Comparison of ENCODE assay signal across 18 cellular contexts in genomic region chr20:44051661-44052000, GRCh38.
"Had no signal": no experiment of that assay in that cellular context is flagged by ENCODE, and none has a peak within 500 bp of the region (broad histone marks: within the 10 kb centered on the region; RNA-seq: fewer than 3 reads in every experiment).

No MANE protein-coding gene starts in this region.

- H3K9me3 Mint-ChIP-seq: dendritic cell treated with granulocyte-macrophage colony-stimulating factor and Interleukin-4, amounts not matched to agents 40 ng/mL and 50 ng/mL, for 4 days; mesothelial cell of epicardium; natural killer cell treated with Interleukin-12 subunit alpha and Interleukin-12 subunit beta and Interleukin-15 and Interleukin-18, amount 100 ng/mL, for 72 hours; stimulated activated naive CD8-positive, alpha-beta T cell treated with anti-CD3 and anti-CD28 coated beads, Interleukin-15, amount 100 ng/mL, for 72 hours had no signal

- H3K27me3 ChIP-seq: esophagus squamous epithelium, upper lobe of left lung had no signal

- H3K4me3 Mint-ChIP-seq: activated naive CD8-positive, alpha-beta T cell; dendritic cell treated with granulocyte-macrophage colony-stimulating factor and Interleukin-4, amounts not matched to agents 40 ng/mL and 50 ng/mL, for 4 days; mesothelial cell of epicardium; natural killer cell treated with Interleukin-12 subunit alpha and Interleukin-12 subunit beta and Interleukin-15 and Interleukin-18, amount 100 ng/mL, for 72 hours; stimulated activated naive CD8-positive, alpha-beta T cell treated with anti-CD3 and anti-CD28 coated beads, Interleukin-15, amount 100 ng/mL, for 72 hours had no signal

- H3K36me3 Mint-ChIP-seq: activated naive CD8-positive, alpha-beta T cell; mesothelial cell of epicardium; natural killer cell treated with Interleukin-12 subunit alpha and Interleukin-12 subunit beta and Interleukin-15 and Interleukin-18, amount 100 ng/mL, for 72 hours had no signal

- H3K9me3 ChIP-seq: esophagus squamous epithelium, upper lobe of left lung had no signal

- H3K27ac ChIP-seq: esophagus squamous epithelium, SK-N-MC, upper lobe of left lung had no signal

- H3K27me3 Mint-ChIP-seq: activated naive CD8-positive, alpha-beta T cell; progenitor cell of endocrine pancreas; stimulated activated naive CD8-positive, alpha-beta T cell treated with anti-CD3 and anti-CD28 coated beads, Interleukin-15, amount 100 ng/mL, for 72 hours had no signal

- H3K27ac Mint-ChIP-seq: activated naive CD8-positive, alpha-beta T cell; dendritic cell treated with granulocyte-macrophage colony-stimulating factor and Interleukin-4, amounts not matched to agents 40 ng/mL and 50 ng/mL, for 4 days; mesothelial cell of epicardium; natural killer cell treated with Interleukin-12 subunit alpha and Interleukin-12 subunit beta and Interleukin-15 and Interleukin-18, amount 100 ng/mL, for 72 hours; progenitor cell of endocrine pancreas; stimulated activated naive CD8-positive, alpha-beta T cell treated with anti-CD3 and anti-CD28 coated beads, Interleukin-15, amount 100 ng/mL, for 72 hours had no signal

- H3K4me1 Mint-ChIP-seq: mesothelial cell of epicardium had no signal

- H3K4me3 ChIP-seq: esophagus squamous epithelium, lung, SK-N-MC, upper lobe of left lung had no signal

- DNase-seq: activated CD4-positive, alpha-beta T cell treated with anti-CD3 and anti-CD28 coated beads, Interleukin-2, amount 50 U/mL, for 4 hours; activated gamma-delta T cell; activated T-cell treated with anti-CD3 and anti-CD28 coated beads, Interleukin-2, amount 50 U/mL, for 1 hour; cerebellar nuclear complex; effector CD8-positive, alpha-beta T cell; esophagus squamous epithelium; small intestine; stimulated activated CD4-positive, alpha-beta T cell treated with anti-CD3 and anti-CD28 coated beads, Interleukin-15, amount 100 ng/mL, for 24 hours; stimulated activated CD4-positive, alpha-beta T cell treated with anti-CD3 and anti-CD28 coated beads, Interleukin-4, amount 100 ng/mL, for 1 hour; stimulated activated naive CD8-positive, alpha-beta T cell treated with anti-CD3 and anti-CD28 coated beads, Interleukin-15, amount 100 ng/mL, for 72 hours had no signal

- ATAC-seq: stimulated activated naive CD8-positive, alpha-beta T cell treated with anti-CD3 and anti-CD28 coated beads, Interleukin-15, amount 100 ng/mL, for 72 hours had no signal

- H3K4me1 ChIP-seq: esophagus squamous epithelium, upper lobe of left lung had no signal
